Comparison of ENCODE assay signal across 26 cellular contexts in genomic region chr4:54764501-54764900, GRCh38.
"Had no signal": no experiment of that assay in that cellular context is flagged by ENCODE, and none has a peak within 500 bp of the region (broad histone marks: within the 10 kb centered on the region; RNA-seq: fewer than 3 reads in every experiment).

No MANE protein-coding gene starts in this region.

- H3K27me3 ChIP-seq: brain microvascular endothelial cell, gastroesophageal sphincter, right atrium auricular region, stomach, suprapubic skin, tibial artery, upper lobe of right lung had no signal

- H3K4me1 ChIP-seq: right atrium auricular region, stomach, suprapubic skin, upper lobe of right lung had no signal

- DNase-seq: activated CD4-positive, alpha-beta T cell treated with anti-CD3 and anti-CD28 coated beads for 48 hours; activated CD4-positive, alpha-beta T cell treated with anti-CD3 and anti-CD28 coated beads, Interleukin-2, amount 50 U/mL, for 48 hours; activated CD8-positive, alpha-beta memory T cell treated with anti-CD3 and anti-CD28 coated beads, Interleukin-2, amount 50 U/mL, for 48 hours; activated gamma-delta T cell; activated naive CD4-positive, alpha-beta T cell treated with anti-CD3 and anti-CD28 coated beads, Interleukin-2, amount 50 U/mL, for 16 hours; activated T-cell treated with anti-CD3 and anti-CD28 coated beads, Interleukin-2, amount 50 U/mL, for 24 hours; amniotic stem cell; brain microvascular endothelial cell; head of caudate nucleus; hippocampal formation; immature natural killer cell; kidney; midbrain; natural killer cell; stimulated activated CD4-positive, alpha-beta T cell treated with anti-CD3 and anti-CD28 coated beads, Interleukin-15, amount 100 ng/mL, for 24 hours; stimulated activated CD4-positive, alpha-beta T cell treated with anti-CD3 and anti-CD28 coated beads, Interleukin-2, amount 100 ng/mL, for 24 hours; stimulated activated naive B cell treated with anti-CD40 and anti-IgM and Interleukin-4, amounts not matched to agents 10 μg/mL and 1 μg/mL and 100 μg/mL, for 72 hours; stomach; T-helper 9 cell; tibial artery; upper lobe of right lung had no signal

- ATAC-seq: activated CD4-positive, CD25-positive, alpha-beta regulatory T cell treated with anti-CD3 and anti-CD28 coated beads, Interleukin-2, amount 50 U/mL, for 24 hours; gastroesophageal sphincter; natural killer cell; stimulated activated naive B cell treated with anti-CD40 and anti-IgM and Interleukin-4, amounts not matched to agents 10 μg/mL and 1 μg/mL and 100 μg/mL, for 72 hours; upper lobe of right lung had no signal

- H3K27ac ChIP-seq: brain microvascular endothelial cell, gastroesophageal sphincter, right atrium auricular region, stomach, suprapubic skin, tibial artery, upper lobe of right lung, VCaP had no signal

- H3K36me3 ChIP-seq: brain microvascular endothelial cell, gastroesophageal sphincter, right atrium auricular region, stomach, suprapubic skin, tibial artery, upper lobe of right lung had no signal

- H3K4me3 ChIP-seq: gastroesophageal sphincter, right atrium auricular region, stomach, suprapubic skin, tibial artery, upper lobe of right lung had no signal

- H3K9me3 ChIP-seq: suprapubic skin, upper lobe of right lung had no signal
